In genomic region chr2:219209236-219209635, GRCh38 we compare ENCODE assay signal across 16 cellular contexts. TPM values are rescaled to one million over a fixed set of nuclear protein-coding genes. Genes with fewer than 3 reads are reported as not detected.
A peak's percentile ranks its signal among the peaks of the same experiment; 100 is the strongest.
DNase-seq lines count a peak whose midpoint lies in the region; ATAC-seq, FAIRE-seq and TF ChIP-seq lines count a peak whose summit lies in the region.
"Had no signal": no experiment of that assay in that cellular context is flagged by ENCODE, and none has a peak within 500 bp of the region (broad histone marks: within the 10 kb centered on the region; RNA-seq: fewer than 3 reads in every experiment).

No MANE protein-coding gene starts in this region.

- DNase-seq in MCF 10A (ENCODE audit: unreplicated experiment), result no peak
- no peak for DNase-seq in mammary epithelial cell
- no peak for DNase-seq in activated CD4-positive, alpha-beta memory T cell treated with anti-CD3 and anti-CD28 coated beads, Interleukin-2, amount 10 ng/mL, durations not matched to agents 7 days and 5 days
- peak; percentile 62 for DNase-seq in kidney
- DNase-seq in type B pancreatic cell (ENCODE audit: extremely low spot score, unreplicated experiment), result no peak
- no peak for DNase-seq in stimulated activated CD4-positive, alpha-beta T cell treated with anti-CD3 and anti-CD28 coated beads, Interleukin-4, amount 100 ng/mL, for 24 hours
- no peak for DNase-seq in NCI-H128 (lab: John Stamatoyannopoulos, UW; ENCODE audit: unreplicated experiment)
- DNase-seq: activated CD4-positive, alpha-beta T cell treated with anti-CD3 and anti-CD28 coated beads, Interleukin-2, amount 50 U/mL, for 48 hours; activated gamma-delta T cell treated with Interleukin-2 at 50 U/mL for 16 hours; left colon; NCI-H1417; small intestine; stimulated activated naive CD4-positive, alpha-beta T cell treated with Interleukin-2 at 50 U/mL for 16 hours had no signal

- H3K36me3 Mint-ChIP-seq in MCF 10A (ENCODE audit: insufficient read depth, unreplicated experiment), result peaks cover 52% of the 10 kb centered on the region
- H3K36me3 Mint-ChIP-seq in activated CD4-positive, alpha-beta memory T cell treated with anti-CD3 and anti-CD28 coated beads, Interleukin-2, amount 10 ng/mL, durations not matched to agents 7 days and 5 days (ENCODE audit: low read depth), result peaks cover 41% of the 10 kb centered on the region
- H3K36me3 Mint-ChIP-seq in type B pancreatic cell, result no peaks in the 10 kb centered on the region

- dilution Hi-C loops in mammary epithelial cell (cut with HindIII; ENCODE audit: low sequenced_read_pairs), result no loop called here

- H3K4me1 ChIP-seq in mammary epithelial cell (ENCODE audit: insufficient read depth, low read length), result peaks cover 17% of the 10 kb centered on the region
- H3K4me1 ChIP-seq in kidney (ENCODE audit: control insufficient read depth in 1 of 2, insufficient read depth in 1 of 2, low read depth in 1 of 2, low read length in 2 of 2), result peaks cover 8 to 14% of the 10 kb centered on the region in 2 donors

- 91% methylated on average over 8 of the region's 8 CpGs for WGBS in mammary epithelial cell (ENCODE audit: low coverage, missing lambda C conversion rate)

- H3K36me3 ChIP-seq in mammary epithelial cell (ENCODE audit: insufficient read depth, low read length) (peaks cover 9% of the 10 kb centered on the region), kidney (ENCODE audit: control insufficient read depth in 1 of 2, insufficient read depth in 2 of 2, low read length in 2 of 2) (peaks cover 18 to 28% of the 10 kb centered on the region in 2 donors)

- no peak overlapping the region for H3K4me3 Mint-ChIP-seq in MCF 10A (ENCODE audit: unreplicated experiment)
- no peak overlapping the region for H3K4me3 Mint-ChIP-seq in activated CD4-positive, alpha-beta memory T cell treated with anti-CD3 and anti-CD28 coated beads, Interleukin-2, amount 10 ng/mL, durations not matched to agents 7 days and 5 days
- H3K4me3 Mint-ChIP-seq in type B pancreatic cell, result no peak overlapping the region

- intact Hi-C loops in MCF 10A (cut with micrococcal nuclease), result no loop called here
- intact Hi-C loops in mammary epithelial cell (cut with micrococcal nuclease), result no loop called here
- intact Hi-C loops in kidney (cut with DNase I), result no loop called here

- peaks cover 15% of the 10 kb centered on the region for H3K4me1 Mint-ChIP-seq in MCF 10A (ENCODE audit: insufficient read depth, unreplicated experiment)
- H3K4me1 Mint-ChIP-seq in activated CD4-positive, alpha-beta memory T cell treated with anti-CD3 and anti-CD28 coated beads, Interleukin-2, amount 10 ng/mL, durations not matched to agents 7 days and 5 days, result peaks cover 59% of the 10 kb centered on the region
- peaks cover 18% of the 10 kb centered on the region for H3K4me1 Mint-ChIP-seq in type B pancreatic cell (ENCODE audit: unreplicated experiment)

- no peaks in the 10 kb centered on the region for H3K27me3 ChIP-seq in mammary epithelial cell (ENCODE audit: insufficient read depth, low read length)

- no peak for ATAC-seq in HG03520 (IDR thresholded peaks at IDR 0.05; ENCODE audit: unreplicated experiment)
- ATAC-seq: left colon, Right ventricle myocardium inferior had no signal

- in situ Hi-C loops in mammary epithelial cell (cut with MboI; ENCODE audit: low sequenced_read_pairs in 2 of 2), result loop anchor here (5.0 kb wide), 2 partner anchors 37 to 47 kb away; partner anchors contain the start of genes NHEJ1 (in 1 of the 2) and SLC23A3 (in 1 of the 2)

- H2AFZ ChIP-seq in mammary epithelial cell (ENCODE audit: low read depth, low read length), result no peak overlapping the region

- H3K9me3 ChIP-seq in mammary epithelial cell (replicated peaks; ENCODE audit: insufficient read depth, low read length), result no peaks in the 10 kb centered on the region
- H3K9me3 ChIP-seq in kidney (ENCODE audit: control insufficient read depth in 1 of 2, low read length in 2 of 2), result no peaks in the 10 kb centered on the region

- no peaks in the 10 kb centered on the region for H3K9me3 Mint-ChIP-seq in MCF 10A (ENCODE audit: unreplicated experiment)
- peaks cover 3% of the 10 kb centered on the region for H3K9me3 Mint-ChIP-seq in activated CD4-positive, alpha-beta memory T cell treated with anti-CD3 and anti-CD28 coated beads, Interleukin-2, amount 10 ng/mL, durations not matched to agents 7 days and 5 days
- no peaks in the 10 kb centered on the region for H3K9me3 Mint-ChIP-seq in type B pancreatic cell

- POLR2A ChIA-PET in MCF 10A (lab: Yijun Ruan, JAX), result interaction anchor here (2.7 to 4.5 kb wide), 4 partner anchors 9 to 33 kb away, joined by 12 to 64 read pairs (median 48); partner anchors contain the start of genes ABCB6, ANKZF1, ATG9A and CNPPD1
- POLR2A ChIA-PET in activated CD4-positive, alpha-beta memory T cell treated with anti-CD3 and anti-CD28 coated beads, Interleukin-2, amount 10 ng/mL, durations not matched to agents 7 days and 5 days (lab: Charles Lee), result interaction anchor here (0.7 to 5.0 kb wide), 7 partner anchors 9 to 44 kb away, joined by 3 to 160 read pairs (median 5); partner anchors contain the start of genes ABCB6, ANKZF1, ATG9A and CNPPD1

- peak overlapping the region; percentile 27 for H3K27ac Mint-ChIP-seq in MCF 10A (ENCODE audit: low read depth, unreplicated experiment)
- peak overlapping the region; percentile 88 for H3K27ac Mint-ChIP-seq in activated CD4-positive, alpha-beta memory T cell treated with anti-CD3 and anti-CD28 coated beads, Interleukin-2, amount 10 ng/mL, durations not matched to agents 7 days and 5 days
- H3K27ac Mint-ChIP-seq in type B pancreatic cell, result peak overlapping the region; percentile 67

- peaks cover 6% of the 10 kb centered on the region for H3K79me2 ChIP-seq in mammary epithelial cell (ENCODE audit: insufficient read depth, low read length)

- CTCF ChIA-PET in MCF 10A (lab: Yijun Ruan, JAX) (interaction anchor here (1.0 to 1.2 kb wide), 2 partner anchors 86 to 333 kb away, joined by 4 to 9 read pairs; no protein-coding TSS in a partner anchor), mammary epithelial cell (lab: Charles Lee; ENCODE audit: low non-redundant PET) (no interaction called here)
- CTCF ChIA-PET in activated CD4-positive, alpha-beta memory T cell treated with anti-CD3 and anti-CD28 coated beads, Interleukin-2, amount 10 ng/mL, durations not matched to agents 7 days and 5 days (lab: Charles Lee), result interaction anchor here (1.4 to 2.1 kb wide), 3 partner anchors 9 to 86 kb away, joined by 5 to 11 read pairs (median 6); partner anchors contain the start of gene ABCB6

- H3K4me3 ChIP-seq in mammary epithelial cell (replicated peaks in 1 of 3; ENCODE audit: insufficient read depth in 1 of 3, low read depth in 2 of 3, low read length in 3 of 3) (no peak overlapping the region), kidney (ENCODE audit: low read length in 2 of 2) (no peak overlapping the region)

- no peak overlapping the region for H3K27ac ChIP-seq in mammary epithelial cell (ENCODE audit: insufficient read depth, low read depth, low read length)
- no peak overlapping the region for H3K27ac ChIP-seq in kidney (ENCODE audit: low read depth in 2 of 2, low read length in 2 of 2)

- H4K20me1 ChIP-seq in mammary epithelial cell (ENCODE audit: insufficient read depth, low read length), result no peaks in the 10 kb centered on the region

- no peak overlapping the region for H3K9ac ChIP-seq in mammary epithelial cell (ENCODE audit: insufficient read depth, low read length)
- no peak overlapping the region for H3K9ac ChIP-seq in kidney (ENCODE audit: low read length in 2 of 2)

- BruUV-seq in MCF 10A (replicated peaks; lab: Mats Ljungman, UMichigan), result no TSS peak
- no TSS peak for BruUV-seq in mammary epithelial cell (replicated peaks; lab: Mats Ljungman, UMichigan)

- no peak for FAIRE-seq in kidney (lab: Jason Lieb, UNC)
- FAIRE-seq: bronchial epithelial cell, small intestine had no signal

- TF ChIP-seq CTCF in MCF 10A (IDR thresholded peaks at IDR 0.05; ENCODE audit: unreplicated experiment) (no peak), mammary epithelial cell (conservative IDR thresholded peaks at IDR 0.05 in 1 of 2, IDR thresholded peaks at IDR 0.05 in 1 of 2; ENCODE audit: extremely low read depth in 1 of 2, insufficient read depth in 1 of 2, low read depth in 1 of 2, low read length in 2 of 2) (no peak), kidney (IDR thresholded peaks at IDR 0.05; ENCODE audit: borderline replicate concordance, extremely low read depth, insufficient read depth) (no peak), type B pancreatic cell (conservative IDR thresholded peaks at IDR 0.05) (no peak)

- H3K27me3 Mint-ChIP-seq in MCF 10A (ENCODE audit: insufficient read depth, unreplicated experiment), result no peaks in the 10 kb centered on the region
- no peaks in the 10 kb centered on the region for H3K27me3 Mint-ChIP-seq in activated CD4-positive, alpha-beta memory T cell treated with anti-CD3 and anti-CD28 coated beads, Interleukin-2, amount 10 ng/mL, durations not matched to agents 7 days and 5 days
- H3K27me3 Mint-ChIP-seq in type B pancreatic cell, result peaks cover 4% of the 10 kb centered on the region

- no peak overlapping the region for H3K4me2 ChIP-seq in mammary epithelial cell (ENCODE audit: insufficient read depth, low read depth, low read length)

RNA-seq across cellular contexts. Expression of gene ZFAND2B, which starts 2.7 kb away (rescaled TPM):
- 61.0 and 73.1 TPM in 2 replicates for total RNA-seq in MCF 10A (2022)
- 10 to 100 TPM; 23.7 to 33.8 TPM for total RNA-seq in mammary epithelial cell
- polyA plus RNA-seq in mammary epithelial cell, result 32.0 TPM
- polyA minus RNA-seq in mammary epithelial cell, result 41.3 TPM
- 10 to 100 TPM; 51.4 to 56.7 TPM for total RNA-seq in activated CD4-positive, alpha-beta memory T cell treated with anti-CD3 and anti-CD28 coated beads, Interleukin-2, amount 10 ng/mL, durations not matched to agents 7 days and 5 days
- 44.8 TPM for total RNA-seq in kidney
- 72.6 TPM for polyA plus RNA-seq in kidney (ENCODE audit: insufficient read depth, low read depth, low replicate concordance)
- 25.9 and 28.2 TPM in 2 replicates for total RNA-seq in type B pancreatic cell (ENCODE audit: low replicate concordance)

RNA-seq across cellular contexts. Expression of gene ABCB6, which starts 9.5 kb away (rescaled TPM):
- total RNA-seq in MCF 10A (2022) (13.8 and 18.8 TPM in 2 replicates), mammary epithelial cell (10 to 100 TPM in 1 of 2 donors, 1 to 10 TPM in 1; 9.6 to 15.7 TPM), kidney (17.8 TPM), type B pancreatic cell (ENCODE audit: low replicate concordance) (40.4 and 70.7 TPM in 2 replicates)
- polyA plus RNA-seq in mammary epithelial cell (10.7 TPM), kidney (ENCODE audit: insufficient read depth, low read depth, low replicate concordance) (53.6 TPM)
- 14.1 TPM for polyA minus RNA-seq in mammary epithelial cell
- 10 to 100 TPM; 15.2 to 17.9 TPM for total RNA-seq in activated CD4-positive, alpha-beta memory T cell treated with anti-CD3 and anti-CD28 coated beads, Interleukin-2, amount 10 ng/mL, durations not matched to agents 7 days and 5 days

RNA-seq across cellular contexts. Expression of gene ATG9A, which starts 20.2 kb away (rescaled TPM):
- 52.1 and 60.8 TPM in 2 replicates for total RNA-seq in MCF 10A (2022)
- total RNA-seq in mammary epithelial cell, result 10 to 100 TPM; 60.4 to 74.5 TPM
- polyA plus RNA-seq in mammary epithelial cell, result 59.0 TPM
- polyA minus RNA-seq in mammary epithelial cell, result 146 TPM
- total RNA-seq in activated CD4-positive, alpha-beta memory T cell treated with anti-CD3 and anti-CD28 coated beads, Interleukin-2, amount 10 ng/mL, durations not matched to agents 7 days and 5 days, result 10 to 100 TPM; 58.9 to 60.7 TPM
- 41.5 TPM for total RNA-seq in kidney
- polyA plus RNA-seq in kidney (ENCODE audit: insufficient read depth, low read depth, low replicate concordance), result 24.0 TPM
- 46.4 and 52.9 TPM in 2 replicates for total RNA-seq in type B pancreatic cell (ENCODE audit: low replicate concordance)

RNA-seq across cellular contexts. Expression of gene ANKZF1, which starts 20.4 kb away (rescaled TPM):
- total RNA-seq in MCF 10A (2022) (45.5 and 45.6 TPM in 2 replicates), mammary epithelial cell (10 to 100 TPM; 29.2 to 52.9 TPM), kidney (48.9 TPM), type B pancreatic cell (ENCODE audit: low replicate concordance) (58.7 and 58.8 TPM in 2 replicates)
- polyA plus RNA-seq in mammary epithelial cell (32.4 TPM), kidney (ENCODE audit: insufficient read depth, low read depth, low replicate concordance) (26.6 TPM)
- polyA minus RNA-seq in mammary epithelial cell, result 34.0 TPM
- 100 to 1,000 TPM; 121 to 122 TPM for total RNA-seq in activated CD4-positive, alpha-beta memory T cell treated with anti-CD3 and anti-CD28 coated beads, Interleukin-2, amount 10 ng/mL, durations not matched to agents 7 days and 5 days

RNA-seq across cellular contexts. Expression of gene RETREG2, which starts 31.2 kb away (rescaled TPM):
- total RNA-seq in MCF 10A (2022) (49.3 and 64.5 TPM in 2 replicates), mammary epithelial cell (10 to 100 TPM; 56.1 to 73.5 TPM), kidney (106 TPM), type B pancreatic cell (ENCODE audit: low replicate concordance) (86.2 and 88.7 TPM in 2 replicates)
- polyA plus RNA-seq in mammary epithelial cell (74.1 TPM), kidney (ENCODE audit: insufficient read depth, low read depth, low replicate concordance) (112 TPM)
- 109 TPM for polyA minus RNA-seq in mammary epithelial cell
- total RNA-seq in activated CD4-positive, alpha-beta memory T cell treated with anti-CD3 and anti-CD28 coated beads, Interleukin-2, amount 10 ng/mL, durations not matched to agents 7 days and 5 days, result 100 to 1,000 TPM; 107 to 113 TPM

Comparison
In these comparisons a context has a peak if more than half of its experiments do, and no peak if none do; other contexts are left out.
1. H3K27ac Mint-ChIP-seq: peak in every context shown above with its lines; median percentile 88 in activated CD4-positive, alpha-beta memory T cell treated with anti-CD3 and anti-CD28 coated beads, Interleukin-2, amount 10 ng/mL, durations not matched to agents 7 days and 5 days; 67 in type B pancreatic cell; 27 in MCF 10A.